13 cellular contexts compared by ENCODE assay signal in the genomic region with DNA sequence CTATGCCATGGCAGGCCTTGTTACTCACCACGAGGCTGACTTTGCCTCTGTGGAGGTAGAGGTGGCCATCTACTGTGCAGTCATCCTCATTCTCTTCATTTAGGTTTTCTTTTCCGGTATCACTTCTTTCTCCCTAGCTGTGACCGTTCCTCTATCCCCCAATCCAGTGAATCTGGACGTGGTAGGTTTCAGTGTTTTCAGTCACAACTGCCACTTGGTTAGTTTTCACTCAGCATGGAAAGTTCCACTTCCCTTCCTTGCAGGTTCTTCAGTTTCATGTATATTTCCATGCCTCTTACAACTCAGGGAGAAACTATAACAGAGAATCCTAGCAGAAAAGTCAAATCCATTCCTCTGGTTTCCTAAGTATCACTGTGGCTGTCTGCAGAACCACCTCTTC. TPM values are rescaled to one million over a fixed set of nuclear protein-coding genes. Genes with fewer than 3 reads are reported as not detected.
A peak's percentile ranks its signal among the peaks of the same experiment; 100 is the strongest.
DNase-seq lines count a peak whose midpoint lies in the region; ATAC-seq and TF ChIP-seq lines count a peak whose summit lies in the region.
"Had no signal": no experiment of that assay in that cellular context is flagged by ENCODE, and none has a peak within 500 bp of the region (broad histone marks: within the 10 kb centered on the region; RNA-seq: fewer than 3 reads in every experiment).

No MANE protein-coding gene starts in this region.

- H3K4me1 Mint-ChIP-seq in glutamatergic neuron (ENCODE audit: low read depth, unreplicated experiment) (peaks cover 36% of the 10 kb centered on the region), type B pancreatic cell (ENCODE audit: unreplicated experiment) (peaks cover 50% of the 10 kb centered on the region)

- H3K27me3 Mint-ChIP-seq in glutamatergic neuron (ENCODE audit: unreplicated experiment) (peaks cover 2% of the 10 kb centered on the region), type B pancreatic cell (no peaks in the 10 kb centered on the region)

- no peak for ATAC-seq in Right ventricle myocardium inferior
- ATAC-seq: pancreas had no signal

- no peak for DNase-seq in left ventricle myocardium inferior
- no peak for DNase-seq in Right ventricle myocardium inferior (ENCODE audit: missing footprints)
- DNase-seq in SK-MEL-5 (ENCODE audit: low read depth, low spot score), result peak; percentile 45
- DNase-seq in glutamatergic neuron, result no peak
- no peak for DNase-seq in type B pancreatic cell (ENCODE audit: extremely low spot score, unreplicated experiment)
- DNase-seq in HT-29 (ENCODE audit: low spot score), result no peak
- DNase-seq in AML-193 (lab: John Stamatoyannopoulos, UW), result no peak
- no peak for DNase-seq in NK-92 treated with Interleukin-12 subunit alpha and Interleukin-12 subunit beta, amount 100 ng/mL, for 24 hours (lab: John Stamatoyannopoulos, UW)
- DNase-seq: C1 segment of cervical spinal cord; effector CD8-positive, alpha-beta T cell; NCI-H187; pancreas; SHP77 treated with DMSO at 0.1 percent for 48 hours had no signal

- no peaks in the 10 kb centered on the region for H3K9me3 ChIP-seq in left ventricle myocardium inferior (replicated peaks)
- H3K9me3 ChIP-seq: pancreas had no signal

- intact Hi-C loops in left ventricle myocardium inferior (cut with micrococcal nuclease) (no loop called here), Right ventricle myocardium inferior (cut with DNase I) (loop anchor here (5.0 kb wide), 1 partner anchor 111 kb away; a partner anchor contains a TSS)

- TF ChIP-seq CTCF in left ventricle myocardium inferior (IDR thresholded peaks at IDR 0.05; ENCODE audit: borderline replicate concordance) (no peak), glutamatergic neuron (IDR thresholded peaks at IDR 0.05; ENCODE audit: partially characterized antibody, unreplicated experiment) (no peak), type B pancreatic cell (conservative IDR thresholded peaks at IDR 0.05) (no peak)

- H3K27ac Mint-ChIP-seq in glutamatergic neuron (ENCODE audit: unreplicated experiment) (no peak overlapping the region), type B pancreatic cell (peak overlapping the region; percentile 47)

- peaks cover 14% of the 10 kb centered on the region for H3K36me3 ChIP-seq in left ventricle myocardium inferior
- H3K36me3 ChIP-seq: pancreas had no signal

- H3K4me3 Mint-ChIP-seq in glutamatergic neuron (ENCODE audit: unreplicated experiment) (peak overlapping the region; percentile 98), type B pancreatic cell (peak overlapping the region; percentile 97)

- peaks cover 73% of the 10 kb centered on the region for H3K4me1 ChIP-seq in left ventricle myocardium inferior

- H3K27me3 ChIP-seq in left ventricle myocardium inferior (ENCODE audit: low read depth), result no peaks in the 10 kb centered on the region
- H3K27me3 ChIP-seq: pancreas had no signal

- H3K9me3 Mint-ChIP-seq in glutamatergic neuron (ENCODE audit: unreplicated experiment), result peaks cover 3% of the 10 kb centered on the region
- no peaks in the 10 kb centered on the region for H3K9me3 Mint-ChIP-seq in type B pancreatic cell

- no peak overlapping the region for H3K27ac ChIP-seq in left ventricle myocardium inferior (replicated peaks)
- H3K27ac ChIP-seq: pancreas had no signal

- H3K4me3 ChIP-seq in left ventricle myocardium inferior, result peak overlapping the region; percentile 3

- in situ Hi-C loops in SK-MEL-5 (cut with HindIII; ENCODE audit: low pct_unique_long_range_greater_than_20kb, low sequenced_read_pairs), result no loop called here

- H3K36me3 Mint-ChIP-seq in glutamatergic neuron (ENCODE audit: unreplicated experiment) (no peaks in the 10 kb centered on the region), type B pancreatic cell (peaks cover 10% of the 10 kb centered on the region)

RNA-seq across cellular contexts. Expression of a gene that starts 1.9 kb away (rescaled TPM):
- total RNA-seq in left ventricle myocardium inferior, result 11.7 TPM
- 8.5 TPM for total RNA-seq in Right ventricle myocardium inferior
- 351 and 357 TPM in 2 replicates for total RNA-seq in SK-MEL-5 (2014; rRNA removed; shearing (Covaris generic))
- polyA plus RNA-seq in SK-MEL-5 (2015; cell fraction: cytosol; rRNA removed), result 220 and 265 TPM in 2 replicates
- polyA plus RNA-seq in SK-MEL-5 (2015; cell fraction: nucleus; rRNA removed), result 1,506 and 1,696 TPM in 2 replicates
- total RNA-seq in glutamatergic neuron (ENCODE audit: unreplicated experiment), result 55.1 TPM
- total RNA-seq in type B pancreatic cell (ENCODE audit: low replicate concordance), result 38.1 and 46.1 TPM in 2 replicates
- 24.3 and 26.6 TPM in 2 replicates for total RNA-seq in HT-29 (2014; rRNA removed; shearing (Covaris generic))

RNA-seq across cellular contexts. Expression of a gene that starts 2.0 kb away (rescaled TPM):
- total RNA-seq in left ventricle myocardium inferior (23.5 TPM), Right ventricle myocardium inferior (20.9 TPM), glutamatergic neuron (ENCODE audit: unreplicated experiment) (20.1 TPM), type B pancreatic cell (ENCODE audit: low replicate concordance) (26.9 and 27.7 TPM in 2 replicates)
- total RNA-seq in SK-MEL-5 (2014; rRNA removed; shearing (Covaris generic)), result 138 and 163 TPM in 2 replicates
- 145 and 177 TPM in 2 replicates for polyA plus RNA-seq in SK-MEL-5 (2015; cell fraction: cytosol; rRNA removed)
- 65.0 and 70.4 TPM in 2 replicates for polyA plus RNA-seq in SK-MEL-5 (2015; cell fraction: nucleus; rRNA removed)
- 7.3 and 11.4 TPM in 2 replicates for total RNA-seq in HT-29 (2014; rRNA removed; shearing (Covaris generic))

RNA-seq across cellular contexts. Expression of a gene that starts 30.6 kb away (rescaled TPM):
- total RNA-seq in left ventricle myocardium inferior (25.7 TPM), Right ventricle myocardium inferior (20.3 TPM), glutamatergic neuron (ENCODE audit: unreplicated experiment) (39.9 TPM), type B pancreatic cell (ENCODE audit: low replicate concordance) (32.7 and 40.3 TPM in 2 replicates)
- 41.1 and 42.6 TPM in 2 replicates for total RNA-seq in SK-MEL-5 (2014; rRNA removed; shearing (Covaris generic))
- 23.7 and 24.3 TPM in 2 replicates for polyA plus RNA-seq in SK-MEL-5 (2015; cell fraction: cytosol; rRNA removed)
- polyA plus RNA-seq in SK-MEL-5 (2015; cell fraction: nucleus; rRNA removed), result 96.8 and 123 TPM in 2 replicates
- total RNA-seq in HT-29 (2014; rRNA removed; shearing (Covaris generic)), result 17.9 and 19.4 TPM in 2 replicates

RNA-seq across cellular contexts. Expression of a gene that starts 52.6 kb away (rescaled TPM):
- total RNA-seq in left ventricle myocardium inferior, result 0.11 TPM
- 0.19 TPM for total RNA-seq in Right ventricle myocardium inferior
- 3.5 and 3.9 TPM in 2 replicates for total RNA-seq in SK-MEL-5 (2014; rRNA removed; shearing (Covaris generic))
- polyA plus RNA-seq in SK-MEL-5 (2015; cell fraction: cytosol; rRNA removed), result 5.2 and 6.6 TPM in 2 replicates
- polyA plus RNA-seq in SK-MEL-5 (2015; cell fraction: nucleus; rRNA removed), result 1.1 and 1.9 TPM in 2 replicates
- 19.0 TPM for total RNA-seq in glutamatergic neuron (ENCODE audit: unreplicated experiment)
- total RNA-seq in type B pancreatic cell (ENCODE audit: low replicate concordance), result 1.1 and 2.4 TPM in 2 replicates
- total RNA-seq in HT-29 (2014; rRNA removed; shearing (Covaris generic)), result 0.16 and 0.20 TPM in 2 replicates
